In the genomic region with DNA sequence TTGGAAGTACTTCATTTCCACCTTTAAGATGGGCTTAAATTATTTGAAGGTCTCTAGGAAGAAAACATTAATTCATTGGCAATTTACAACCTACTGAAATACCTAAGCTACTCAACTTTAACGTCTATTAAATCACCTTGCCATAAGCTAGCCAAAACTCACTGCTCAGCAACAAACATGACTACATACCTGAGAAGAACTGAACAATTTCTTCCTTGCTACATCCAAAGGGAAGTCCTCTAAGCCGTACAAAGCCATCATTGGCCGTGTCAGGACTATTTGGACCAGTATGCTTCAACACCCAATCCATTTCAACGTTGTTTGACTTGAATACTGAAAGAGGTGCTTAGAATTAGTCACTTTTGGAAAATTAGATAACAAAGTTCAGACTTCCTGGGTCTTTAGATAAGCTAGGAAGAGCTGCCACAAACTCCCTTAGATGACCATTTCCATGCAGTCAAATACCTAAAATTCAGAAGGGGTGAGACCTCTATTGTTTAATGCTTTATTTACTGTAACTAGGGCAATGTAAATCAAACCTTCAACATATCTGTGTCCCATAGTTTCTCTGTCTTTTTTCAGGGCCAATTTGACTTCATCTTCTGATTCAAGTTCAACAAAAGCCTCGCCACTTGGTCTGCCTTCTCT, we compare ENCODE assay signal across 9 cellular contexts. TPM values are rescaled to one million over a fixed set of nuclear protein-coding genes. Genes with fewer than 3 reads are reported as not detected.
DNase-seq lines count a peak whose midpoint lies in the region; ATAC-seq, FAIRE-seq and TF ChIP-seq lines count a peak whose summit lies in the region.
"Had no signal": no experiment of that assay in that cellular context is flagged by ENCODE, and none has a peak within 500 bp of the region (broad histone marks: within the 10 kb centered on the region; RNA-seq: fewer than 3 reads in every experiment).

No MANE protein-coding gene starts in this region.

- no TSS peak for BruUV-seq in Panc1 (replicated peaks; lab: Mats Ljungman, UMichigan)

- TF ChIP-seq CTCF in GM06990 (IDR thresholded peaks at IDR 0.05; ENCODE audit: insufficient read depth, low read length, poor library complexity, severe bottlenecking): no peak
- no peak for TF ChIP-seq CTCF in Panc1 (IDR thresholded peaks at IDR 0.05)

- H3K4me3 ChIP-seq in GM06990 (replicated peaks; ENCODE audit: low read depth, low read length) (peak overlapping the region; percentile 78), Panc1 (ENCODE audit: low read depth in 2 of 2, low read length in 2 of 2) (peak overlapping the region; percentile 76 to 99)

- peak overlapping the region; percentile 83 for H3K27ac ChIP-seq in Panc1 (ENCODE audit: low read length)

- no peak for FAIRE-seq in urothelium cell line (lab: Jason Lieb, UNC)
- FAIRE-seq: H54 had no signal

- peak; percentile 28 for TF ChIP-seq POLR2A in erythroblast (IDR thresholded peaks at IDR 0.05; ENCODE audit: low read length)

- DNase-seq in GM06990 (ENCODE audit: extremely low read depth, insufficient read length) (no peak), Panc1 (ENCODE audit: low read depth, low spot score) (no peak), erythroblast (lab: John Stamatoyannopoulos, UW) (peak; percentile 77 to 79), posterior vena cava (ENCODE audit: low spot score) (peak; percentile 4), NCI-H526 treated with DMSO at 0.1 percent for 48 hours (lab: John Stamatoyannopoulos, UW) (no peak), 8988T (no peak), urothelium cell line (ENCODE audit: low spot score) (no peak)

- ATAC-seq in Panc1 (no peak), HG03469 (IDR thresholded peaks at IDR 0.05; ENCODE audit: unreplicated experiment) (no peak)

- in situ Hi-C loops in Panc1 (cut with HindIII; ENCODE audit: low pct_unique_long_range_greater_than_20kb, low sequenced_read_pairs): no loop called here

- CTCF ChIA-PET in Panc1 (lab: Charles Lee): no interaction called here

- H3K36me3 ChIP-seq in GM06990 (ENCODE audit: control insufficient read depth, insufficient read depth, low read length): peaks cover 14% of the 10 kb centered on the region
- peaks cover 68% of the 10 kb centered on the region for H3K36me3 ChIP-seq in Panc1 (ENCODE audit: control insufficient read depth, insufficient read depth, low read length)

- H3K4me1 ChIP-seq in Panc1 (ENCODE audit: control insufficient read depth, insufficient read depth, low read length): peaks cover 51% of the 10 kb centered on the region

- intact Hi-C loops in Panc1 (cut with micrococcal nuclease; ENCODE audit: unreplicated experiment): no loop called here
- intact Hi-C loops in posterior vena cava (cut with DNase I): no loop called here

- POLR2A ChIA-PET in Panc1 (lab: Charles Lee): interaction anchor here (0.6 kb wide), 2 partner anchors 33 to 91 kb away, joined by 3 to 5 read pairs; no protein-coding TSS in a partner anchor

- H3K27me3 ChIP-seq in GM06990 (replicated peaks; ENCODE audit: control insufficient read depth, insufficient read depth, low read length): no peaks in the 10 kb centered on the region
- H3K27me3 ChIP-seq in Panc1 (ENCODE audit: control insufficient read depth, insufficient read depth, low read length): no peaks in the 10 kb centered on the region

- H3K9me3 ChIP-seq in Panc1 (ENCODE audit: control insufficient read depth, insufficient read depth, low read depth, low read length): no peaks in the 10 kb centered on the region

RNA-seq across cellular contexts. Expression of a gene that starts 2.6 kb away (rescaled TPM):
- total RNA-seq in Panc1 (2021; ENCODE audit: unreplicated experiment) (587 TPM), posterior vena cava (100 to 1,000 TPM; 345 to 404 TPM)
- 477 TPM for polyA plus RNA-seq in Panc1 (2012; ENCODE audit: insufficient read length)

Comparison
In these comparisons a context has a peak if more than half of its experiments do, and no peak if none do; other contexts are left out.
1. DNase-seq: peak in erythroblast (2 of 2) and posterior vena cava (single experiment); none in GM06990 (single experiment), Panc1 (single experiment), NCI-H526 treated with DMSO at 0.1 percent for 48 hours (single experiment), 8988T (single experiment) and urothelium cell line (single experiment).